Comparison of ENCODE assay signal across 16 cellular contexts in the genomic region with DNA sequence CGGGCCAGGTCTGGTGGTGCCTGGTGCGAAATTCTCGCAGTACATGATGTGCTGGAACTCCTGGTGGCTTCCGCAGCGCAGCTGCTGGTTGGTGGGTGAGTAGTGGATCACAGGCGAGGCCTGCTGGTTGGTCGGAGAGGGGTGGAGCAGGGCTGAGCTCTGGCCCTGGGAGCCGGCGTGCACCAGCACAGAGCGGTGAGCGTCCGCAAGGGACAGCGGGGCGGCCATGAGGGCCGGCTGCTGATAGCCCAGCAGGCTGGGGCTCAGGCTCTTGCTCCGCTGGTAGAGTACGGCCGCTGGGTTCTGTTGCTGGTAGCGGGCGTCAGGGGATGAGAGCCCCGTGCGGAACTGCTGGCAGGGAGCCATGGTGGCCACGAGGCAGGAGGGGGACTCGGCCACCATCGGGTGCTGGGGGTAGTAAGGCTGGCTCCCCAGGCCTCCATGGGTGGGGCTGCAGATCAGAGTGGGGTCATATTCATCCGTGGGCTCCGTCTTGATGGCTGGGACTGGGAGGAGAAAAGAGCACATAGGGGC.
"Had no signal": no experiment of that assay in that cellular context is flagged by ENCODE, and none has a peak within 500 bp of the region (broad histone marks: within the 10 kb centered on the region; RNA-seq: fewer than 3 reads in every experiment).

No MANE protein-coding gene starts in this region.

- H3K36me3 Mint-ChIP-seq: brain had no signal

- H3K4me3 Mint-ChIP-seq: activated CD4-positive, alpha-beta T cell treated with anti-CD3 and anti-CD28 coated beads for 36 hours; brain; dendritic cell treated with granulocyte-macrophage colony-stimulating factor and Interleukin-4, amounts not matched to agents 40 ng/mL and 50 ng/mL, for 4 days; T-helper 1 cell treated with Interleukin-12 subunit alpha and Interleukin-12 subunit beta and Interleukin-4 antibody, amounts not matched to agents 30 μg/mL and 1 μg/mL, for 36 hours had no signal

- H3K9me3 Mint-ChIP-seq: activated naive CD4-positive, alpha-beta T cell treated with anti-CD3 and anti-CD28 coated beads, Interleukin-2, amount 50 U/mL, for 72 hours; brain; dendritic cell treated with granulocyte-macrophage colony-stimulating factor and Interleukin-4, amounts not matched to agents 40 ng/mL and 50 ng/mL, for 4 days; naive B cell; T-helper 1 cell treated with Interleukin-12 subunit alpha and Interleukin-12 subunit beta and Interleukin-4 antibody, amounts not matched to agents 30 μg/mL and 1 μg/mL, for 36 hours had no signal

- H3K27me3 ChIP-seq: tibial artery, uterus had no signal

- DNase-seq: activated CD4-positive, alpha-beta T cell treated with anti-CD3 and anti-CD28 coated beads for 36 hours; activated gamma-delta T cell; activated T-cell treated with anti-CD3 and anti-CD28 coated beads, Interleukin-2, amount 50 U/mL, for 1 hour; effector memory CD4-positive, alpha-beta T cell; left colon; naive B cell; stimulated activated CD4-positive, alpha-beta T cell treated with anti-CD3 and anti-CD28 coated beads, Interleukin-2, amount 100 ng/mL, for 48 hours; stimulated activated naive CD4-positive, alpha-beta T cell; tibial artery; uterus had no signal

- H3K27me3 Mint-ChIP-seq: activated CD4-positive, alpha-beta T cell treated with anti-CD3 and anti-CD28 coated beads for 36 hours; naive B cell had no signal

- ATAC-seq: activated CD4-positive, alpha-beta T cell treated with anti-CD3 and anti-CD28 coated beads for 36 hours; left colon had no signal

- H3K9me3 ChIP-seq: tibial artery, uterus had no signal

- H3K4me3 ChIP-seq: lung, tibial artery, uterus had no signal

- H3K27ac ChIP-seq: foreskin keratinocyte, tibial artery, uterus had no signal

- H3K27ac Mint-ChIP-seq: brain; dendritic cell treated with granulocyte-macrophage colony-stimulating factor and Interleukin-4, amounts not matched to agents 40 ng/mL and 50 ng/mL, for 4 days had no signal

- H3K4me1 ChIP-seq: uterus had no signal

- H3K36me3 ChIP-seq: uterus had no signal
